ENCODE assay signal across 17 cellular contexts in the genomic region with DNA sequence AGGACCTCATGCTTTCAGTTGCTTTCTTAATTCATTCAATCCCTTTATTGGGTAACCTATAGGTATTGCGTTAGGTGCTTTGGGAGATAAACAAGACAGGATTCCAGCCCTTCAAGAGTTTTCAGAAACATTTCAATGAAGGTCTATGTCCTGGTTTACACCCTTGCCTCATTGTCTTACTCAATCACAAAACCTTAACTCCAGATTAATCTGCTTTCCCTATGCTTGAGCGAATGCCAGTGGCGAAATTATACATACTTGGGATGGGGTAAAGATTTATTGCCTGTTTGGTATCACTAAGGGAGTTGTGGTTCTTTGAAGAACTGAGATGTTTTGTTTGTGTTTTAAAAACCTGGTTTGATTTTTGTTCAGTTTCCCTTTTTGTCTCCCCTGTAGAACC. TPM values are rescaled to one million over a fixed set of nuclear protein-coding genes. Genes with fewer than 3 reads are reported as not detected.
DNase-seq lines count a peak whose midpoint lies in the region; ATAC-seq, FAIRE-seq and TF ChIP-seq lines count a peak whose summit lies in the region.
"Had no signal": no experiment of that assay in that cellular context is flagged by ENCODE, and none has a peak within 500 bp of the region (broad histone marks: within the 10 kb centered on the region; RNA-seq: fewer than 3 reads in every experiment).

No MANE protein-coding gene starts in this region.

- no peaks in the 10 kb centered on the region for H3K27me3 Mint-ChIP-seq in activated CD4-positive, alpha-beta memory T cell treated with anti-CD3 and anti-CD28 coated beads, Interleukin-2, amount 10 ng/mL, durations not matched to agents 7 days and 5 days
- H3K27me3 Mint-ChIP-seq: CD4-positive, alpha-beta memory T cell had no signal

- H2AK5ac ChIP-seq in trophoblast cell (ENCODE audit: low read length) = no peak overlapping the region

- no peak overlapping the region for H3K18ac ChIP-seq in trophoblast cell (ENCODE audit: low read length)

- no peak overlapping the region for H4K8ac ChIP-seq in trophoblast cell (ENCODE audit: low read depth, low read length)

- H3K4me1 Mint-ChIP-seq in activated CD4-positive, alpha-beta memory T cell treated with anti-CD3 and anti-CD28 coated beads, Interleukin-2, amount 10 ng/mL, durations not matched to agents 7 days and 5 days = peaks cover 3% of the 10 kb centered on the region

- intact Hi-C loops in kidney (cut with DNase I) = no loop called here

- H3K4me3 ChIP-seq in kidney (ENCODE audit: low read length in 2 of 2) (peak overlapping the region; percentile 8 to 13), trophoblast cell (ENCODE audit: low read depth, low read length) (no peak overlapping the region)
- H3K4me3 ChIP-seq: K562, SJSA1 had no signal

- H3K36me3 Mint-ChIP-seq in activated CD4-positive, alpha-beta memory T cell treated with anti-CD3 and anti-CD28 coated beads, Interleukin-2, amount 10 ng/mL, durations not matched to agents 7 days and 5 days (ENCODE audit: low read depth) = no peaks in the 10 kb centered on the region
- H3K36me3 Mint-ChIP-seq: CD4-positive, alpha-beta memory T cell had no signal

- ATAC-seq in GM18858 (IDR thresholded peaks at IDR 0.05; ENCODE audit: unreplicated experiment) = no peak
- ATAC-seq: K562 had no signal

- H3K9me3 ChIP-seq in kidney (ENCODE audit: control insufficient read depth in 1 of 2, low read length in 2 of 2) (no peaks in the 10 kb centered on the region), trophoblast cell (ENCODE audit: insufficient read depth, low read depth, low read length) (no peaks in the 10 kb centered on the region)
- H3K9me3 ChIP-seq: BE2C, SJSA1 had no signal

- CTCF ChIA-PET in activated CD4-positive, alpha-beta memory T cell treated with anti-CD3 and anti-CD28 coated beads, Interleukin-2, amount 10 ng/mL, durations not matched to agents 7 days and 5 days (lab: Charles Lee) = no interaction called here

- no peak for FAIRE-seq in kidney (lab: Jason Lieb, UNC)
- FAIRE-seq: K562 had no signal

- no peaks in the 10 kb centered on the region for H3K27me3 ChIP-seq in trophoblast cell (ENCODE audit: insufficient read depth, low read length)
- H3K27me3 ChIP-seq: BE2C, SJSA1 had no signal

- H3K4me2 ChIP-seq in trophoblast cell (ENCODE audit: low read length) = no peak overlapping the region

- H3K4me1 ChIP-seq in kidney (ENCODE audit: control insufficient read depth in 1 of 2, insufficient read depth in 1 of 2, low read depth in 1 of 2, low read length in 2 of 2) (peaks cover 2 to 4% of the 10 kb centered on the region in 2 donors), trophoblast cell (ENCODE audit: control insufficient read depth in 1 of 2, insufficient read depth in 2 of 2, low read length in 2 of 2) (peaks cover 0 to 6% of the 10 kb centered on the region in 2 experiments)
- H3K4me1 ChIP-seq: BE2C had no signal

- no peaks in the 10 kb centered on the region for H3K79me2 ChIP-seq in trophoblast cell (ENCODE audit: control insufficient read depth, insufficient read depth, low read length, poor library complexity)

- WGBS in trophoblast cell (ENCODE audit: extremely low coverage, insufficient coverage, insufficient read length) = no CpG with 5 or more reads among the region's 3 CpGs

- no peak overlapping the region for H2AFZ ChIP-seq in trophoblast cell (ENCODE audit: insufficient read depth, low read length, poor library complexity)

- POLR2A ChIA-PET in activated CD4-positive, alpha-beta memory T cell treated with anti-CD3 and anti-CD28 coated beads, Interleukin-2, amount 10 ng/mL, durations not matched to agents 7 days and 5 days (lab: Charles Lee) = no interaction called here

- H3K27ac ChIP-seq in VCaP (peak overlapping the region; percentile 99), kidney (ENCODE audit: low read depth in 2 of 2, low read length in 2 of 2) (peak overlapping the region in 1 of 2 donors; percentile 44), trophoblast cell (ENCODE audit: low read depth, low read length) (no peak overlapping the region)
- H3K27ac ChIP-seq: SJSA1 had no signal

- no peak overlapping the region for H3K14ac ChIP-seq in trophoblast cell (ENCODE audit: low read length)

- H3K9ac ChIP-seq in kidney (ENCODE audit: low read length in 2 of 2) = no peak overlapping the region
- H3K9ac ChIP-seq in trophoblast cell (ENCODE audit: low read length) = no peak overlapping the region

- H3K9me3 Mint-ChIP-seq in activated CD4-positive, alpha-beta memory T cell treated with anti-CD3 and anti-CD28 coated beads, Interleukin-2, amount 10 ng/mL, durations not matched to agents 7 days and 5 days = no peaks in the 10 kb centered on the region
- H3K9me3 Mint-ChIP-seq: CD4-positive, alpha-beta memory T cell had no signal

- H2BK5ac ChIP-seq in trophoblast cell (ENCODE audit: low read depth, low read length, poor library complexity) = no peak overlapping the region

- H3K79me1 ChIP-seq in trophoblast cell (ENCODE audit: low read length) = no peaks in the 10 kb centered on the region

- H3K27ac Mint-ChIP-seq in activated CD4-positive, alpha-beta memory T cell treated with anti-CD3 and anti-CD28 coated beads, Interleukin-2, amount 10 ng/mL, durations not matched to agents 7 days and 5 days = no peak overlapping the region
- H3K27ac Mint-ChIP-seq: CD4-positive, alpha-beta memory T cell had no signal

- H3K36me3 ChIP-seq in kidney (ENCODE audit: control insufficient read depth in 1 of 2, insufficient read depth in 2 of 2, low read length in 2 of 2) (no peaks in the 10 kb centered on the region), trophoblast cell (ENCODE audit: control insufficient read depth in 1 of 2, insufficient read depth in 2 of 2, low read length in 2 of 2) (no peaks in the 10 kb centered on the region)
- H3K36me3 ChIP-seq: BE2C, SJSA1 had no signal

- H4K91ac ChIP-seq in trophoblast cell (ENCODE audit: low read depth, low read length) = no peak overlapping the region

- no peak overlapping the region for H2BK120ac ChIP-seq in trophoblast cell (ENCODE audit: insufficient read depth, low read length, poor library complexity)

- H3K4ac ChIP-seq in trophoblast cell (ENCODE audit: low read depth, low read length) = no peak overlapping the region

- no peak overlapping the region for H4K12ac ChIP-seq in trophoblast cell (ENCODE audit: low read depth, low read length)

- no peak overlapping the region for H3K23ac ChIP-seq in trophoblast cell (ENCODE audit: low read length)

- TF ChIP-seq CTCF in VCaP (conservative IDR thresholded peaks at IDR 0.05) (no peak), kidney (IDR thresholded peaks at IDR 0.05; ENCODE audit: borderline replicate concordance, extremely low read depth, insufficient read depth) (no peak)

- DNase-seq in kidney = no peak
- DNase-seq in trophoblast cell = peak; percentile 39 to 84
- no peak for DNase-seq in activated CD4-positive, alpha-beta memory T cell treated with anti-CD3 and anti-CD28 coated beads, Interleukin-2, amount 10 ng/mL, durations not matched to agents 7 days and 5 days
- DNase-seq in stimulated activated CD4-positive, alpha-beta T cell treated with anti-CD3 and anti-CD28 coated beads, Interleukin-15, amount 100 ng/mL, for 24 hours = no peak
- no peak for DNase-seq in mesenteric fat pad (ENCODE audit: low spot score)
- DNase-seq: BE2C; CD4-positive, alpha-beta memory T cell; DMS79 treated with DMSO at 0.1 percent for 48 hours; GOT3; NCI-H1436 treated with DMSO at 0.1 percent for 48 hours; NCI-H2081; NCI-H510A; NCI-H82 had no signal

- no peak overlapping the region for H3K4me3 Mint-ChIP-seq in activated CD4-positive, alpha-beta memory T cell treated with anti-CD3 and anti-CD28 coated beads, Interleukin-2, amount 10 ng/mL, durations not matched to agents 7 days and 5 days
- H3K4me3 Mint-ChIP-seq: CD4-positive, alpha-beta memory T cell had no signal

- H2BK12ac ChIP-seq in trophoblast cell (ENCODE audit: low read length) = no peak overlapping the region

RNA-seq across cellular contexts. Expression of gene SOAT1, which starts 6.1 kb away (rescaled TPM):
- total RNA-seq in kidney (58.1 TPM), mesenteric fat pad (59.2 TPM)
- polyA plus RNA-seq in kidney (ENCODE audit: insufficient read depth, low read depth, low replicate concordance) = 6.8 TPM
- polyA plus RNA-seq in trophoblast cell (2013) = 9.5 and 10.2 TPM in 2 replicates
- 10 to 100 TPM; 55.7 to 58.3 TPM for total RNA-seq in activated CD4-positive, alpha-beta memory T cell treated with anti-CD3 and anti-CD28 coated beads, Interleukin-2, amount 10 ng/mL, durations not matched to agents 7 days and 5 days

RNA-seq across cellular contexts. Expression of gene ABL2, which starts 58.0 kb away (rescaled TPM):
- total RNA-seq in kidney (29.6 TPM), mesenteric fat pad (66.7 TPM)
- 1.6 TPM for polyA plus RNA-seq in kidney (ENCODE audit: insufficient read depth, low read depth, low replicate concordance)
- 6.5 and 6.8 TPM in 2 replicates for polyA plus RNA-seq in trophoblast cell (2013)
- 1 to 10 TPM; 8.6 to 9.3 TPM for total RNA-seq in activated CD4-positive, alpha-beta memory T cell treated with anti-CD3 and anti-CD28 coated beads, Interleukin-2, amount 10 ng/mL, durations not matched to agents 7 days and 5 days

Comparison
In these comparisons a context has a peak if more than half of its experiments do, and no peak if none do; other contexts are left out.
1. DNase-seq: peak in trophoblast cell (2 of 2); none in kidney (single experiment), activated CD4-positive, alpha-beta memory T cell treated with anti-CD3 and anti-CD28 coated beads, Interleukin-2, amount 10 ng/mL, durations not matched to agents 7 days and 5 days (single experiment), stimulated activated CD4-positive, alpha-beta T cell treated with anti-CD3 and anti-CD28 coated beads, Interleukin-15, amount 100 ng/mL, for 24 hours (single experiment) and mesenteric fat pad (single experiment).